15 cellular contexts compared by ENCODE assay signal in the genomic region with DNA sequence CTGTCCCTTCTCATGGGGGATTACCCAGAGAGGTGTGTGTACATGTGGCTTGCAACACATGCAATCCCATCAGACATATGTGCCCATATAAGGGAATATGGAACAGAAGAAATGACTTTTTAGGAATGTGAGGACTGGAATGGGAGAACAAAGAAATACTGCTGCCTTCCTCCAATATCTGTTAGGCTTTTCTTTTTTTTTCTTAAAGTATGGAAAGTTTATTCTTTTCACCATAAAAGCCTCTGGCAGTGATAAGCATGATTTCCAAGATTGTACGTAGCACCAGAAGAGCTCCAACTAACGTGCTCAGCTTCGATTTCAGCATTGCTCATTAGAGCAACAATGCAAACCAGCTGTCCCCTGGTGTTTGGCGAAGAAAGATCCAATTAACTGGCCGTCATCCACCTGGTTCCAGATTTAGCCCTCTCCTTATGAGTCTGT.
DNase-seq lines count a peak whose midpoint lies in the region; ATAC-seq, FAIRE-seq and TF ChIP-seq lines count a peak whose summit lies in the region.
"Had no signal": no experiment of that assay in that cellular context is flagged by ENCODE, and none has a peak within 500 bp of the region (broad histone marks: within the 10 kb centered on the region; RNA-seq: fewer than 3 reads in every experiment).

No MANE protein-coding gene starts in this region.

- no peaks in the 10 kb centered on the region for H3K9me3 ChIP-seq in HAP-1
- H3K9me3 ChIP-seq: heart left ventricle, left lung, neutrophil, vagina had no signal

- H3K4me1 ChIP-seq in HAP-1, result peaks cover 58% of the 10 kb centered on the region
- H3K4me1 ChIP-seq: left lung, vagina had no signal

- peak; percentile 36 for DNase-seq in A172 (ENCODE audit: low spot score)
- peak; percentile 46 to 78 for DNase-seq in HAP-1 (ENCODE audit: low spot score in 2 of 2)
- DNase-seq in NCI-H82 treated with DMSO at 0.1 percent for 48 hours (lab: John Stamatoyannopoulos, UW; ENCODE audit: unreplicated experiment), result peak; percentile 95
- peak; percentile 82 for DNase-seq in fibroblast of pulmonary artery (ENCODE audit: low read depth)
- no peak for DNase-seq in GM12892 (ENCODE audit: insufficient read length)
- DNase-seq: GDM1, heart left ventricle, Karpas-422, left lung, NCI-H526 treated with DMSO at 0.1 percent for 48 hours had no signal

- TF ChIP-seq CTCF in fibroblast of pulmonary artery (IDR thresholded peaks at IDR 0.05; ENCODE audit: low read length, missing control alignments), result no peak

- no peak for TF ChIP-seq POLR2A in GM12892 (IDR thresholded peaks at IDR 0.05; ENCODE audit: low read depth, low read length)

- in situ Hi-C loops in HAP-1 (cut with MboI; ENCODE audit: low sequenced_read_pairs), result no loop called here

- H3K36me3 ChIP-seq in HAP-1 (replicated peaks), result no peaks in the 10 kb centered on the region
- H3K36me3 ChIP-seq: heart left ventricle, left lung, neutrophil, vagina had no signal

- no peak for ATAC-seq in GM21786 (IDR thresholded peaks at IDR 0.05; ENCODE audit: unreplicated experiment)
- no peak for ATAC-seq in GM18519 (IDR thresholded peaks at IDR 0.05; ENCODE audit: low FRiP score, unreplicated experiment)
- ATAC-seq in HG03108 (IDR thresholded peaks at IDR 0.05; ENCODE audit: unreplicated experiment), result no peak
- ATAC-seq: left lung had no signal

- no peak overlapping the region for H3K4me3 ChIP-seq in HAP-1
- H3K4me3 ChIP-seq in fibroblast of pulmonary artery (replicated peaks; ENCODE audit: low read depth, low read length), result no peak overlapping the region
- H3K4me3 ChIP-seq: heart left ventricle, left lung, vagina had no signal

- H3K27me3 ChIP-seq in HAP-1 (ENCODE audit: low read depth), result no peaks in the 10 kb centered on the region
- H3K27me3 ChIP-seq: left lung, neutrophil, vagina had no signal

- FAIRE-seq in GM12892 (lab: Jason Lieb, UNC), result no peak
